In the genomic region with DNA sequence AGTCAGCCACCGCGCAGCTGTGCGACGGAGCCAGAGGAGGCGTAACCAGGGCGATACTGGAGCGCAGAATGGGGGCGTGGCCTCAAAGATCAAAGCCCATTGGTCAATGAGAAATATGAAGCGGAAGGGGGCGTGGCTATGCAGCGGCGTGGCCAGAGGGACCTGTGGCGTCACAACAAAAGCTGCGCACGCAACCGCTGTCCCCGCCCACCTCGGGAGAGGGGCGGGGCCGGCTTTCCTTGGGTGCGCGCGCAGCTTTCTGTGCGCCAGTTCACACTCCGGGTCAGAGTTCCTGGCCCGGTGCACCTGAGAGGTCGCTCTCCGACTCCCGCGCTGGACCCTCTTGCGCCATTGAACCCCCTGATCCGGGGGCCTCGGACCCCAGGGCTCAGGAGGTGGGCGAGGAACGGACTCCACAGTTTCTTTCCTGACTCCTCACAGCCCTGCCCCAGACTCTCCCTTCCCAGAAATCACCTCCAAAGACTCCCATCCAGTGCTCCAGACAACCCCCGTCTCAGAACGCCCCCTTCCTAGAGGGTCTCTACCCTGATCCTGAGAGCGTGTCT, we compare ENCODE assay signal across 8 cellular contexts. TPM values are rescaled to one million over a fixed set of nuclear protein-coding genes. Genes with fewer than 3 reads are reported as not detected.
A peak's percentile ranks its signal among the peaks of the same experiment; 100 is the strongest.
DNase-seq lines count a peak whose midpoint lies in the region; ATAC-seq and TF ChIP-seq lines count a peak whose summit lies in the region.

A gene (plus strand): TSS at position 269 of the 566 bp plus-strand sequence.

- H3K4me1 ChIP-seq in breast epithelium (peaks cover 0 to 10% of the 10 kb centered on the region in 2 donors), iPS-20b (ENCODE audit: insufficient read depth, low read length) (peaks cover 4% of the 10 kb centered on the region; the same call in 1 of the 2 replicates)

- peak within 1 kb of the TSS; percentile 94 for H3K9ac ChIP-seq in iPS-20b (ENCODE audit: low read depth, low read length)

- peak; percentile 94 for ATAC-seq in GM18909 (IDR thresholded peaks at IDR 0.05; ENCODE audit: poor library complexity, unreplicated experiment)
- ATAC-seq in HG03159 (IDR thresholded peaks at IDR 0.05; ENCODE audit: unreplicated experiment): peak; percentile 93

- H3K27me3 ChIP-seq in WERI-Rb-1 (ENCODE audit: insufficient read depth, low read depth, severe bottlenecking): no peaks in the 10 kb centered on the region
- no peaks in the 10 kb centered on the region for H3K27me3 ChIP-seq in breast epithelium
- no peaks in the 10 kb centered on the region for H3K27me3 ChIP-seq in iPS-20b (ENCODE audit: insufficient read depth, low read length)

- peak within 1 kb of the TSS; percentile 77 for H3K27ac ChIP-seq in WERI-Rb-1
- H3K27ac ChIP-seq in breast epithelium: peak within 1 kb of the TSS; percentile 95 to 97
- H3K27ac ChIP-seq in iPS-20b (ENCODE audit: low read length): peak within 1 kb of the TSS; percentile 86
- peak within 1 kb of the TSS; percentile 80 to 99 (median 95) for H3K27ac ChIP-seq in skin epidermis

- H3K4me3 ChIP-seq in WERI-Rb-1 (ENCODE audit: low read depth, low read length) (peak within 1 kb of the TSS; percentile 94), breast epithelium (peak within 1 kb of the TSS; percentile 76 to 95 (median 94)), iPS-20b (ENCODE audit: low read length) (peak within 1 kb of the TSS; percentile 92), skin epidermis (peak within 1 kb of the TSS; percentile 58 to 93 (median 89))

- peak; percentile 100 for DNase-seq in AG08395 (ENCODE audit: low spot score)
- peak; percentile 98 for DNase-seq in NCI-H2227 (lab: John Stamatoyannopoulos, UW; ENCODE audit: unreplicated experiment)
- DNase-seq in WERI-Rb-1: peak; percentile 100
- peak; percentile 99 to 100 for DNase-seq in breast epithelium (ENCODE audit: low spot score in 2 of 2)

- H3K9me3 ChIP-seq in WERI-Rb-1 (ENCODE audit: severe bottlenecking) (no peaks in the 10 kb centered on the region), breast epithelium (no peaks in the 10 kb centered on the region), iPS-20b (ENCODE audit: insufficient read depth, low read depth, low read length) (no peaks in the 10 kb centered on the region)

- peak; percentile 98 for TF ChIP-seq POLR2A in breast epithelium (IDR thresholded peaks at IDR 0.05)

- TF ChIP-seq CTCF in WERI-Rb-1 (IDR thresholded peaks at IDR 0.05; ENCODE audit: low read depth, low read length): no peak
- TF ChIP-seq CTCF in breast epithelium (IDR thresholded peaks at IDR 0.05): no peak

- H3K36me3 ChIP-seq in WERI-Rb-1 (peaks cover 23% of the 10 kb centered on the region), breast epithelium (no peaks in the 10 kb centered on the region), iPS-20b (ENCODE audit: insufficient read depth, low read depth, low read length) (peaks cover 22% of the 10 kb centered on the region)

- intact Hi-C loops in breast epithelium (cut with DNase I; ENCODE audit: low total_unique reads): loop anchor here (5.0 kb wide), 1 partner anchor 1951 kb away; no protein-coding TSS in a partner anchor

RNA-seq across cellular contexts. Expression of the gene that starts here (rescaled TPM):
- total RNA-seq in breast epithelium: 10 to 100 TPM; 25.8 to 39.7 (median 31.4) TPM

Comparison
In these comparisons a context has a peak if more than half of its experiments do, and no peak if none do; other contexts are left out.
1. Peak in every context shown above with its lines: DNase-seq, ATAC-seq, H3K4me3 ChIP-seq and H3K27ac ChIP-seq.